Comparison of ENCODE assay signal across 26 cellular contexts in genomic region chrX:20435913-20436312, GRCh38.
"Had no signal": no experiment of that assay in that cellular context is flagged by ENCODE, and none has a peak within 500 bp of the region (broad histone marks: within the 10 kb centered on the region; RNA-seq: fewer than 3 reads in every experiment).

No MANE protein-coding gene starts in this region.

- DNase-seq: activated CD4-positive, alpha-beta memory T cell treated with anti-CD3 and anti-CD28 coated beads, Interleukin-2, amount 10 ng/mL, durations not matched to agents 7 days and 5 days; activated CD4-positive, alpha-beta T cell treated with anti-CD3 and anti-CD28 coated beads for 1 hour; activated CD4-positive, alpha-beta T cell treated with anti-CD3 and anti-CD28 coated beads for 48 hours; activated CD4-positive, CD25-positive, alpha-beta regulatory T cell; activated gamma-delta T cell treated with Interleukin-2 at 50 U/mL for 16 hours; activated naive CD4-positive, alpha-beta T cell treated with anti-CD3 and anti-CD28 coated beads for 36 hours; activated T-cell treated with anti-CD3 and anti-CD28 coated beads, Interleukin-2, amount 50 U/mL, for 4 hours; amniotic stem cell; aorta; brain microvascular endothelial cell; central memory CD4-positive, alpha-beta T cell; NCI-H1105; NCI-H1436; NCI-H1694; NCI-H1930; NCI-H2081 treated with DMSO at 0.1 percent for 48 hours; NCI-H345; NCI-H524 treated with DMSO at 0.1 percent for 48 hours; SHP77; SJCRH30; T1000; WERI-Rb-1 had no signal

- H3K27ac Mint-ChIP-seq: activated CD4-positive, alpha-beta memory T cell treated with anti-CD3 and anti-CD28 coated beads, Interleukin-2, amount 10 ng/mL, durations not matched to agents 7 days and 5 days; activated naive CD4-positive, alpha-beta T cell treated with anti-CD3 and anti-CD28 coated beads for 36 hours; activated naive CD4-positive, alpha-beta T cell treated with anti-CD3 and anti-CD28 coated beads, Interleukin-2, amount 50 U/mL, for 72 hours; activated T-helper 1 cell treated with anti-CD3 and anti-CD28 coated beads, Interleukin-12 subunit alpha, Interleukin-12 subunit beta, Interleukin-2, Interleukin-4 antibody, amounts not matched to agents 30 ng/mL and 10 ng/mL and 1 ng/mL, durations not matched to agents 14 hours and 24 hours and 36 hours had no signal

- H3K4me1 ChIP-seq: SJCRH30 had no signal

- H3K9me3 ChIP-seq: SJCRH30 had no signal

- H3K4me3 ChIP-seq: SJCRH30, SK-N-MC had no signal

- H3K36me3 ChIP-seq: brain microvascular endothelial cell, SJCRH30, WERI-Rb-1 had no signal

- H3K36me3 Mint-ChIP-seq: activated naive CD4-positive, alpha-beta T cell treated with anti-CD3 and anti-CD28 coated beads, Interleukin-2, amount 50 U/mL, for 72 hours had no signal

- H3K27me3 ChIP-seq: brain microvascular endothelial cell, SJCRH30 had no signal

- ATAC-seq: activated naive CD4-positive, alpha-beta T cell treated with anti-CD3 and anti-CD28 coated beads, Interleukin-2, amount 50 U/mL, for 72 hours; activated T-cell treated with anti-CD3 and anti-CD28 coated beads, Interleukin-2, amount 50 U/mL, for 4 hours; Panc1 had no signal

- H3K27ac ChIP-seq: brain microvascular endothelial cell, SJCRH30, SK-N-MC, WERI-Rb-1 had no signal

- H3K9me3 Mint-ChIP-seq: activated CD4-positive, alpha-beta memory T cell treated with anti-CD3 and anti-CD28 coated beads, Interleukin-2, amount 10 ng/mL, durations not matched to agents 7 days and 5 days; activated naive CD4-positive, alpha-beta T cell treated with anti-CD3 and anti-CD28 coated beads for 36 hours; activated naive CD4-positive, alpha-beta T cell treated with anti-CD3 and anti-CD28 coated beads, Interleukin-2, amount 50 U/mL, for 72 hours; activated T-cell treated with anti-CD3 and anti-CD28 coated beads, Interleukin-2, amount 50 U/mL, for 4 hours; activated T-helper 1 cell treated with anti-CD3 and anti-CD28 coated beads, Interleukin-12 subunit alpha, Interleukin-12 subunit beta, Interleukin-2, Interleukin-4 antibody, amounts not matched to agents 30 ng/mL and 10 ng/mL and 1 ng/mL, durations not matched to agents 14 hours and 24 hours and 36 hours had no signal

- H3K4me3 Mint-ChIP-seq: activated CD4-positive, alpha-beta memory T cell treated with anti-CD3 and anti-CD28 coated beads, Interleukin-2, amount 10 ng/mL, durations not matched to agents 7 days and 5 days; activated naive CD4-positive, alpha-beta T cell treated with anti-CD3 and anti-CD28 coated beads for 36 hours; activated T-cell treated with anti-CD3 and anti-CD28 coated beads, Interleukin-2, amount 50 U/mL, for 4 hours; activated T-helper 1 cell treated with anti-CD3 and anti-CD28 coated beads, Interleukin-12 subunit alpha, Interleukin-12 subunit beta, Interleukin-2, Interleukin-4 antibody, amounts not matched to agents 30 ng/mL and 10 ng/mL and 1 ng/mL, durations not matched to agents 14 hours and 24 hours and 36 hours had no signal

- H3K27me3 Mint-ChIP-seq: activated CD4-positive, alpha-beta memory T cell treated with anti-CD3 and anti-CD28 coated beads, Interleukin-2, amount 10 ng/mL, durations not matched to agents 7 days and 5 days had no signal
